ENCODE assay signal across 25 cellular contexts in the genomic region with DNA sequence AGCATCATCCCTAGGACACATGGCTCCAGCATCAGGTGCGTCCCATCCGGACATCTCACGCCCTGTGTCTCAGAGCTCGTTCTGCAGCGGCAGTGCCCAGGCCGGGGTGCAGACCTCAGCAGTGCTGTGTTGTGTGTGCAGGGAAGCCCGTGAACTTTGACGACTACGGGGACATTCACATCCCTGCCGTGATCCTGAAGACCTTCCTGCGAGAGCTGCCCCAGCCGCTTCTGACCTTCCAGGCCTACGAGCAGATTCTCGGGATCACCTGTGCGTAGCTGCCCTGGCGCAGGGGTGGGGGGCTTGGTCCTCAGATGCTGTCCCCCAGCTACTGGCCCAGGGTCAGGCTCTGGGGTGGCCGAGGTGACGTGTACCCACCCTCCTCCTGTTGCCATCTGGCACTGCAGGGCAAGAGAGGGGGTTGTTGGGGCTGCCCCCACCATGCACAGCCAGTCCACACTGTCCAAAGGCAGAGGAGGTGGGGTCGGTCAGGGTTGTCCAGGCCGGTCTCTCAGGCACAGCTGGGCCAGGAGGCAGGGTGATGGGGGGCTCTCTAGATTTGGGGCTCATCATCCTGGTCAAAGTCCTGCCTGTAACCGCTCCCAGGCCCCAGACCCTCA.
"Had no signal": no experiment of that assay in that cellular context is flagged by ENCODE, and none has a peak within 500 bp of the region (broad histone marks: within the 10 kb centered on the region; RNA-seq: fewer than 3 reads in every experiment).

No MANE protein-coding gene starts in this region.

- H3K4me3 ChIP-seq: left lung, mucosa of descending colon, pancreas, smooth muscle cell, suprapubic skin, transverse colon, vagina had no signal

- ATAC-seq: effector memory CD8-positive, alpha-beta T cell; left lung; mucosa of descending colon; pancreas; sciatic nerve; stimulated activated naive CD8-positive, alpha-beta T cell treated with anti-CD3 and anti-CD28 coated beads, Interleukin-15, amount 100 ng/mL, for 72 hours had no signal

- FAIRE-seq: frontal cortex, keratinocyte, pancreas had no signal

- H3K4me1 ChIP-seq: left lung, pancreas, suprapubic skin, transverse colon, vagina had no signal

- H3K4me3 Mint-ChIP-seq: effector memory CD8-positive, alpha-beta T cell; mesothelial cell of epicardium; naive B cell; nephron progenitor cell; stimulated activated naive CD8-positive, alpha-beta T cell treated with anti-CD3 and anti-CD28 coated beads, Interleukin-15, amount 100 ng/mL, for 72 hours had no signal

- H3K9me3 ChIP-seq: pancreas, suprapubic skin, transverse colon, vagina had no signal

- H3K27ac ChIP-seq: left lung, pancreas, suprapubic skin, transverse colon, vagina had no signal

- H3K27me3 Mint-ChIP-seq: effector memory CD8-positive, alpha-beta T cell; naive B cell; progenitor cell of endocrine pancreas; stimulated activated naive CD8-positive, alpha-beta T cell treated with anti-CD3 and anti-CD28 coated beads, Interleukin-15, amount 100 ng/mL, for 72 hours had no signal

- H3K4me1 Mint-ChIP-seq: mesothelial cell of epicardium; naive B cell; stimulated activated naive CD8-positive, alpha-beta T cell treated with anti-CD3 and anti-CD28 coated beads, Interleukin-15, amount 100 ng/mL, for 72 hours had no signal

- DNase-seq: cortex of kidney; effector memory CD8-positive, alpha-beta T cell; hypothalamus; mesenchymal stem cell; naive B cell; nephron progenitor cell; occipital lobe; stimulated activated CD4-positive, alpha-beta T cell treated with anti-CD3 and anti-CD28 coated beads, Interleukin-12 subunit alpha, Interleukin-12 subunit beta, amount 100 ng/mL, for 4 hours; stimulated activated CD4-positive, alpha-beta T cell treated with anti-CD3 and anti-CD28 coated beads, Interleukin-1b, Interleukin-23, amount 100 ng/mL, for 48 hours; stimulated activated CD4-positive, alpha-beta T cell treated with anti-CD3 and anti-CD28 coated beads, Interleukin-4, amount 100 ng/mL, for 1 hour; stimulated activated CD8-positive, alpha-beta memory T cell treated with anti-CD3 and anti-CD28 coated beads, Interleukin-4, amount 100 ng/mL, for 48 hours; stimulated activated naive CD4-positive, alpha-beta T cell; stimulated activated naive CD8-positive, alpha-beta T cell treated with anti-CD3 and anti-CD28 coated beads, Interleukin-15, amount 100 ng/mL, for 72 hours; transverse colon had no signal

- H3K27me3 ChIP-seq: pancreas, suprapubic skin, transverse colon, vagina had no signal

- H3K27ac Mint-ChIP-seq: effector memory CD8-positive, alpha-beta T cell; mesothelial cell of epicardium; naive B cell; nephron progenitor cell; progenitor cell of endocrine pancreas; stimulated activated naive CD8-positive, alpha-beta T cell treated with anti-CD3 and anti-CD28 coated beads, Interleukin-15, amount 100 ng/mL, for 72 hours had no signal

- H3K36me3 ChIP-seq: left lung, pancreas, suprapubic skin, transverse colon, vagina had no signal
